ENCODE assay signal across 1 cellular context in the genomic region with DNA sequence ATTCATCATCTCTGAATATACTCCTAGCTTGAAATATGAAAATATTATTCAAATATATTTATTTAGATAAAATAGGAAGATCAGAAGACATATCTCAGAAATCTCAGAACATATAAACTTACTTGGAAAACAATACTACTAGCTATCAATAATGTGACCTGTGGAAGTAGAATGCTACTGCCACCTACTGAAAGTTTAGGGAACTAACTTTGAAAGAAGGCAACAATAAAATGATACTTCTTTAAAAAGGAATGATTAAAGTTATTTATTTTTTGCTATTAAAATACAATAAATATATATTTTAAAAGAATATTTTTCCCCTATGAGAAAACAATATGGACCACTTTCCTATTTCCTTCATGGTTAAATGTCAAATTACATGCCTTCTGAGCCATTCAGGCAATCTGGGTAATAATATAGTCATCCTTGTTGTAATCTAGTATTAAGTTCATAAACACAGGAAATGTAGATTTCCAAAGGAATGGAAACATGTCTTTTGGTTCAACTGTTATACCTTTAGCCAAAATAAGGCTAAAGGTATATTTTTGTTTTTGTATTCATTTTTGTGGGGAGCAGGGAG.
TF ChIP-seq lines count a peak whose summit lies in the region.

No MANE protein-coding gene starts in this region.

TF ChIP-seq in GM23338, 12 proteins besides CTCF, POLR2A, EP300 and RAD21 (continued from another document):
- TF ChIP-seq, protein P1, sequence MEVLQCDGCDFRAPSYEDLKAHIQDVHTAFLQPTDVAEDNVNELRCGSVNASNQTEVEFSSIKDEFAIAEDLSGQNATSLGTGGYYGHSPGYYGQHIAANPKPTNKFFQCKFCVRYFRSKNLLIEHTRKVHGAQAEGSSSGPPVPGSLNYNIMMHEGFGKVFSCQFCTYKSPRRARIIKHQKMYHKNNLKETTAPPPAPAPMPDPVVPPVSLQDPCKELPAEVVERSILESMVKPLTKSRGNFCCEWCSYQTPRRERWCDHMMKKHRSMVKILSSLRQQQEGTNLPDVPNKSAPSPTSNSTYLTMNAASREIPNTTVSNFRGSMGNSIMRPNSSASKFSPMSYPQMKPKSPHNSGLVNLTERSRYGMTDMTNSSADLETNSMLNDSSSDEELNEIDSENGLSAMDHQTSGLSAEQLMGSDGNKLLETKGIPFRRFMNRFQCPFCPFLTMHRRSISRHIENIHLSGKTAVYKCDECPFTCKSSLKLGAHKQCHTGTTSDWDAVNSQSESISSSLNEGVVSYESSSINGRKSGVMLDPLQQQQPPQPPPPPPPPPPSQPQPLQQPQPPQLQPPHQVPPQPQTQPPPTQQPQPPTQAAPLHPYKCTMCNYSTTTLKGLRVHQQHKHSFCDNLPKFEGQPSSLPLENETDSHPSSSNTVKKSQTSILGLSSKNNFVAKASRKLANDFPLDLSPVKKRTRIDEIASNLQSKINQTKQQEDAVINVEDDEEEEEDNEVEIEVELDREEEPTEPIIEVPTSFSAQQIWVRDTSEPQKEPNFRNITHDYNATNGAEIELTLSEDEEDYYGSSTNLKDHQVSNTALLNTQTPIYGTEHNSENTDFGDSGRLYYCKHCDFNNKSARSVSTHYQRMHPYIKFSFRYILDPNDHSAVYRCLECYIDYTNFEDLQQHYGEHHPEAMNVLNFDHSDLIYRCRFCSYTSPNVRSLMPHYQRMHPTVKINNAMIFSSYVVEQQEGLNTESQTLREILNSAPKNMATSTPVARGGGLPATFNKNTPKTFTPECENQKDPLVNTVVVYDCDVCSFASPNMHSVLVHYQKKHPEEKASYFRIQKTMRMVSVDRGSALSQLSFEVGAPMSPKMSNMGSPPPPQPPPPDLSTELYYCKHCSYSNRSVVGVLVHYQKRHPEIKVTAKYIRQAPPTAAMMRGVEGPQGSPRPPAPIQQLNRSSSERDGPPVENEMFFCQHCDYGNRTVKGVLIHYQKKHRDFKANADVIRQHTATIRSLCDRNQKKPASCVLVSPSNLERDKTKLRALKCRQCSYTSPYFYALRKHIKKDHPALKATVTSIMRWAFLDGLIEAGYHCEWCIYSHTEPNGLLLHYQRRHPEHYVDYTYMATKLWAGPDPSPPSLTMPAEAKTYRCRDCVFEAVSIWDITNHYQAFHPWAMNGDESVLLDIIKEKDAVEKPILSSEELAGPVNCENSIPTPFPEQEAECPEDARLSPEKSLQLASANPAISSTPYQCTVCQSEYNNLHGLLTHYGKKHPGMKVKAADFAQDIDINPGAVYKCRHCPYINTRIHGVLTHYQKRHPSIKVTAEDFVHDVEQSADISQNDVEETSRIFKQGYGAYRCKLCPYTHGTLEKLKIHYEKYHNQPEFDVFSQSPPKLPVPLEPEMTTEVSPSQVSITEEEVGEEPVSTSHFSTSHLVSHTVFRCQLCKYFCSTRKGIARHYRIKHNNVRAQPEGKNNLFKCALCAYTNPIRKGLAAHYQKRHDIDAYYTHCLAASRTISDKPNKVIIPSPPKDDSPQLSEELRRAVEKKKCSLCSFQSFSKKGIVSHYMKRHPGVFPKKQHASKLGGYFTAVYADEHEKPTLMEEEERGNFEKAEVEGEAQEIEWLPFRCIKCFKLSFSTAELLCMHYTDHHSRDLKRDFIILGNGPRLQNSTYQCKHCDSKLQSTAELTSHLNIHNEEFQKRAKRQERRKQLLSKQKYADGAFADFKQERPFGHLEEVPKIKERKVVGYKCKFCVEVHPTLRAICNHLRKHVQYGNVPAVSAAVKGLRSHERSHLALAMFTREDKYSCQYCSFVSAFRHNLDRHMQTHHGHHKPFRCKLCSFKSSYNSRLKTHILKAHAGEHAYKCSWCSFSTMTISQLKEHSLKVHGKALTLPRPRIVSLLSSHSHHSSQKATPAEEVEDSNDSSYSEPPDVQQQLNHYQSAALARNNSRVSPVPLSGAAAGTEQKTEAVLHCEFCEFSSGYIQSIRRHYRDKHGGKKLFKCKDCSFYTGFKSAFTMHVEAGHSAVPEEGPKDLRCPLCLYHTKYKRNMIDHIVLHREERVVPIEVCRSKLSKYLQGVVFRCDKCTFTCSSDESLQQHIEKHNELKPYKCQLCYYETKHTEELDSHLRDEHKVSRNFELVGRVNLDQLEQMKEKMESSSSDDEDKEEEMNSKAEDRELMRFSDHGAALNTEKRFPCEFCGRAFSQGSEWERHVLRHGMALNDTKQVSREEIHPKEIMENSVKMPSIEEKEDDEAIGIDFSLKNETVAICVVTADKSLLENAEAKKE (CRISPR knock-in tag; IDR thresholded peaks at IDR 0.05), result no peak
- no peak for TF ChIP-seq EZH2phosphoT487 (IDR thresholded peaks at IDR 0.05; ENCODE audit: unreplicated experiment)
- TF ChIP-seq NANOG (IDR thresholded peaks at IDR 0.05; ENCODE audit: borderline replicate concordance), result no peak
- TF ChIP-seq EZH2 (IDR thresholded peaks at IDR 0.05; ENCODE audit: low read depth, unreplicated experiment), result no peak
- TF ChIP-seq, protein P2, sequence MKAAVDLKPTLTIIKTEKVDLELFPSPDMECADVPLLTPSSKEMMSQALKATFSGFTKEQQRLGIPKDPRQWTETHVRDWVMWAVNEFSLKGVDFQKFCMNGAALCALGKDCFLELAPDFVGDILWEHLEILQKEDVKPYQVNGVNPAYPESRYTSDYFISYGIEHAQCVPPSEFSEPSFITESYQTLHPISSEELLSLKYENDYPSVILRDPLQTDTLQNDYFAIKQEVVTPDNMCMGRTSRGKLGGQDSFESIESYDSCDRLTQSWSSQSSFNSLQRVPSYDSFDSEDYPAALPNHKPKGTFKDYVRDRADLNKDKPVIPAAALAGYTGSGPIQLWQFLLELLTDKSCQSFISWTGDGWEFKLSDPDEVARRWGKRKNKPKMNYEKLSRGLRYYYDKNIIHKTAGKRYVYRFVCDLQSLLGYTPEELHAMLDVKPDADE (IDR thresholded peaks at IDR 0.05), result no peak
